Comparison of ENCODE assay signal across 1 cellular context in genomic region chr2:176565641-176566323, GRCh38.
TF ChIP-seq lines count a peak whose summit lies in the region.

No MANE protein-coding gene starts in this region.

TF ChIP-seq in GM23338, 12 proteins besides CTCF, POLR2A, EP300 and RAD21 (continued from another document):
- no peak for TF ChIP-seq REST (IDR thresholded peaks at IDR 0.05; ENCODE audit: unreplicated experiment)
- TF ChIP-seq EZH2 (IDR thresholded peaks at IDR 0.05; ENCODE audit: low read depth, unreplicated experiment) = no peak
- TF ChIP-seq ZNF462 (CRISPR knock-in tag; IDR thresholded peaks at IDR 0.05) = no peak
- no peak for TF ChIP-seq ETS1 (IDR thresholded peaks at IDR 0.05)
- no peak for TF ChIP-seq NANOG (IDR thresholded peaks at IDR 0.05; ENCODE audit: borderline replicate concordance)
- TF ChIP-seq JUNB (IDR thresholded peaks at IDR 0.05; ENCODE audit: unreplicated experiment) = no peak
- TF ChIP-seq EZH2phosphoT487 (IDR thresholded peaks at IDR 0.05; ENCODE audit: unreplicated experiment) = no peak
- TF ChIP-seq POLR2AphosphoS5 (IDR thresholded peaks at IDR 0.05; ENCODE audit: low read depth) = no peak
